In the genomic region with DNA sequence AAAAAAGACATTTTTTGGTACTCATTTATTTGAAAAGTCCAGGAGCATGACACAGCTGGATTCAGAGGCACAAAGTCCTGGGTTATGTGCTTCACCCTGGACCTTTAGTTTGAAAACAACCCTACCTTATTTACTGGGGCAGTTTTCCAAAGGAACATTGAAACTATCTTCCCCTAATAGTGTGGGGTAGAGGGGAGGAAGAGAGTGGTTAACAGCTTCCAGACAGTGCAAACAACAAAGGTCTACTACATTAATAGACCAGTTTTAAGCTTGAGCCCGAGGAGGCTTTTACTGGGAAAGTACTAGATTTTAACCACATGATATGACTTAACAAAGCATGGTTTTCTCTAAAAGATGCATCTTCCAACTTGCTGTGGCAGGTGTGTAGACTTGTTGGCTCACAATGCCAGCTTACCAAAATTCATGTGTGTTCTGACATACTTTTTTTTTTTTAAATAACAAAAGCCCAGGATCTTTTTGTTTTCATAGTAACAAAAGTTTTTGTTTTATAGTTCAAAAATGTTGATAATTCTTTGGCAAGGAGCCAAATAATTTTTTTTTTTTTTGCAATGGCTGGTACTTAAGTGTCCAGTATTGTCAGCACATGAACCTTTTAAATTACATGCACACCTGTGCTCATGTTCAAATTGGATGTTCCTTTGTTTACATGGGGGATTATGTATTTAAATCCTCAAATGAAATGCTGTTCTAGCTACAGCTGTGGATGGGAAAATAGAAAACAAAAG, we compare ENCODE assay signal across 1 cellular context.
TF ChIP-seq lines count a peak whose summit lies in the region.

No MANE protein-coding gene starts in this region.

TF ChIP-seq in A549, 52 proteins besides CTCF, POLR2A, EP300 and RAD21 (continued from another document):
- TF ChIP-seq, protein P1, sequence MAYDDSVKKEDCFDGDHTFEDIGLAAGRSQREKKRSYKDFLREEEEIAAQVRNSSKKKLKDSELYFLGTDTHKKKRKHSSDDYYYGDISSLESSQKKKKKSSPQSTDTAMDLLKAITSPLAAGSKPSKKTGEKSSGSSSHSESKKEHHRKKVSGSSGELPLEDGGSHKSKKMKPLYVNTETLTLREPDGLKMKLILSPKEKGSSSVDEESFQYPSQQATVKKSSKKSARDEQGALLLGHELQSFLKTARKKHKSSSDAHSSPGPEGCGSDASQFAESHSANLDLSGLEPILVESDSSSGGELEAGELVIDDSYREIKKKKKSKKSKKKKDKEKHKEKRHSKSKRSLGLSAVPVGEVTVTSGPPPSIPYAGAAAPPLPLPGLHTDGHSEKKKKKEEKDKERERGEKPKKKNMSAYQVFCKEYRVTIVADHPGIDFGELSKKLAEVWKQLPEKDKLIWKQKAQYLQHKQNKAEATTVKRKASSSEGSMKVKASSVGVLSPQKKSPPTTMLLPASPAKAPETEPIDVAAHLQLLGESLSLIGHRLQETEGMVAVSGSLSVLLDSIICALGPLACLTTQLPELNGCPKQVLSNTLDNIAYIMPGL (CRISPR knock-in tag; IDR thresholded peaks at IDR 0.05; ENCODE audit: borderline replicate concordance), result no peak
- TF ChIP-seq MAZ (IDR thresholded peaks at IDR 0.05; ENCODE audit: borderline replicate concordance, low read depth, low read length), result no peak
- no peak for TF ChIP-seq TFCP2L1 (CRISPR knock-in tag; IDR thresholded peaks at IDR 0.05)
- no peak for TF ChIP-seq CBX8 (IDR thresholded peaks at IDR 0.05)
- TF ChIP-seq, protein P2, sequence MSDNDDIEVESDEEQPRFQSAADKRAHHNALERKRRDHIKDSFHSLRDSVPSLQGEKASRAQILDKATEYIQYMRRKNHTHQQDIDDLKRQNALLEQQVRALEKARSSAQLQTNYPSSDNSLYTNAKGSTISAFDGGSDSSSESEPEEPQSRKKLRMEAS (IDR thresholded peaks at IDR 0.05), result no peak
- no peak for TF ChIP-seq NFE2L2 (conservative IDR thresholded peaks at IDR 0.05; ENCODE audit: low read length)
- TF ChIP-seq RFX5 (IDR thresholded peaks at IDR 0.05), result no peak
- TF ChIP-seq, protein P3, sequence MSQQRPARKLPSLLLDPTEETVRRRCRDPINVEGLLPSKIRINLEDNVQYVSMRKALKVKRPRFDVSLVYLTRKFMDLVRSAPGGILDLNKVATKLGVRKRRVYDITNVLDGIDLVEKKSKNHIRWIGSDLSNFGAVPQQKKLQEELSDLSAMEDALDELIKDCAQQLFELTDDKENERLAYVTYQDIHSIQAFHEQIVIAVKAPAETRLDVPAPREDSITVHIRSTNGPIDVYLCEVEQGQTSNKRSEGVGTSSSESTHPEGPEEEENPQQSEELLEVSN (IDR thresholded peaks at IDR 0.05; ENCODE audit: borderline replicate concordance, low read depth), result no peak
